33 cellular contexts compared by ENCODE assay signal in genomic region chr20:58235010-58235409, GRCh38. TPM values are rescaled to one million over a fixed set of nuclear protein-coding genes. Genes with fewer than 3 reads are reported as not detected.
A peak's percentile ranks its signal among the peaks of the same experiment; 100 is the strongest.
DNase-seq lines count a peak whose midpoint lies in the region; ATAC-seq and TF ChIP-seq lines count a peak whose summit lies in the region.
"Had no signal": no experiment of that assay in that cellular context is flagged by ENCODE, and none has a peak within 500 bp of the region (broad histone marks: within the 10 kb centered on the region; RNA-seq: fewer than 3 reads in every experiment).

No MANE protein-coding gene starts in this region.

- intact Hi-C loops in colonic mucosa (cut with DNase I), result loop anchor here (5.0 to 10.0 kb wide), 2 partner anchors 212 to 620 kb away; partner anchors contain the start of genes GNAS and GNAS-AS1

- H3K9me3 ChIP-seq in BE2C (no peaks in the 10 kb centered on the region), colonic mucosa (no peaks in the 10 kb centered on the region), T-helper 17 cell (ENCODE audit: control insufficient read depth, low read length, poor library complexity, severe bottlenecking) (no peaks in the 10 kb centered on the region)
- H3K9me3 ChIP-seq: esophagus squamous epithelium, heart right ventricle, lower lobe of right lung, ovary, upper lobe of left lung had no signal

- H3K27me3 Mint-ChIP-seq in T-helper 17 cell, result peaks cover 8% of the 10 kb centered on the region

- H3K4me3 ChIP-seq in BE2C (ENCODE audit: low read depth, low read length) (peak overlapping the region; percentile 33), colonic mucosa (no peak overlapping the region)
- H3K4me3 ChIP-seq: esophagus squamous epithelium, heart right ventricle, lower lobe of right lung, ovary, skin epidermis, upper lobe of left lung had no signal

- H3K27me3 ChIP-seq in BE2C (no peaks in the 10 kb centered on the region), colonic mucosa (no peaks in the 10 kb centered on the region)
- H3K27me3 ChIP-seq: ovary, upper lobe of left lung had no signal

- no peak overlapping the region for H3K4me3 Mint-ChIP-seq in T-helper 17 cell
- H3K4me3 Mint-ChIP-seq: activated B cell treated with CpG ODN at 0.5 μM for 24 hours; dendritic cell treated with granulocyte-macrophage colony-stimulating factor and Interleukin-4, amounts not matched to agents 40 ng/mL and 50 ng/mL, for 4 days had no signal

- no peak overlapping the region for H3K27ac ChIP-seq in colonic mucosa
- H3K27ac ChIP-seq: 22Rv1, esophagus squamous epithelium, heart right ventricle, lower lobe of right lung, ovary, skin epidermis, upper lobe of left lung had no signal

- peaks cover 5% of the 10 kb centered on the region for H3K4me1 Mint-ChIP-seq in T-helper 17 cell

- H3K9ac ChIP-seq in colonic mucosa (ENCODE audit: low read depth in 2 of 2, low read length in 2 of 2), result no peak overlapping the region

- TF ChIP-seq CTCF in BE2C (IDR thresholded peaks at IDR 0.05; ENCODE audit: low read depth, low read length) (no peak), colonic mucosa (IDR thresholded peaks at IDR 0.05) (no peak)

- no peak overlapping the region for H3K27ac Mint-ChIP-seq in T-helper 17 cell
- H3K27ac Mint-ChIP-seq: activated B cell treated with CpG ODN at 0.5 μM for 24 hours; dendritic cell treated with granulocyte-macrophage colony-stimulating factor and Interleukin-4, amounts not matched to agents 40 ng/mL and 50 ng/mL, for 4 days; nephron had no signal

- peaks cover 2% of the 10 kb centered on the region for H3K36me3 Mint-ChIP-seq in T-helper 17 cell (ENCODE audit: low read depth)

- no peaks in the 10 kb centered on the region for H3K36me3 ChIP-seq in BE2C
- H3K36me3 ChIP-seq in colonic mucosa, result peaks cover 5% of the 10 kb centered on the region
- H3K36me3 ChIP-seq: ovary had no signal

- peak; percentile 16 for DNase-seq in NCI-H2171 treated with DMSO at 0.1 percent for 48 hours (lab: John Stamatoyannopoulos, UW)
- DNase-seq in NCI-H2171 (lab: John Stamatoyannopoulos, UW), result no peak
- DNase-seq in BE2C, result no peak
- DNase-seq in OCI-M1 (lab: John Stamatoyannopoulos, UW), result peak; percentile 20
- DNase-seq in colonic mucosa, result peak; percentile 13
- no peak for DNase-seq in T-helper 17 cell
- DNase-seq: activated B cell treated with CpG ODN at 0.5 μM for 24 hours; central memory CD4-positive, alpha-beta T cell; esophagus squamous epithelium; foreskin melanocyte; GOT3; heart right ventricle; Karpas-422; kidney glomerular epithelial cell; lower lobe of right lung; MV-4-11; NCI-H146; NCI-H524; ovary; SHP77; stimulated activated CD4-positive, alpha-beta T cell treated with anti-CD3 and anti-CD28 coated beads, Interleukin-2, amount 100 ng/mL, for 24 hours; substantia nigra; upper lobe of left lung had no signal

- ATAC-seq in GM19452 (IDR thresholded peaks at IDR 0.05; ENCODE audit: unreplicated experiment) (no peak), GM21529 (IDR thresholded peaks at IDR 0.05; ENCODE audit: unreplicated experiment) (no peak), T-helper 17 cell (no peak)
- ATAC-seq: heart right ventricle, lower lobe of right lung, Panc1 had no signal

- H3K4me1 ChIP-seq in BE2C, result peaks cover 9% of the 10 kb centered on the region
- H3K4me1 ChIP-seq in colonic mucosa, result no peaks in the 10 kb centered on the region

RNA-seq across cellular contexts. Expression of gene ANKRD60, which starts 6.6 kb away (rescaled TPM):
- not detected for polyA plus RNA-seq in BE2C (2012; ENCODE audit: insufficient read depth, insufficient read length, low read depth)
- total RNA-seq in colonic mucosa (not detected), T-helper 17 cell (not detected)
- total RNA-seq: activated B cell treated with CpG ODN at 0.5 μM for 24 hours, esophagus squamous epithelium, heart right ventricle, lower lobe of right lung, mononuclear cell, ovary, renal cortical epithelial cell, upper lobe of left lung had no signal
- polyA plus RNA-seq: CD14-positive monocyte, heart right ventricle, ovary had no signal

Comparison
In these comparisons a context has a peak if more than half of its experiments do, and no peak if none do; other contexts are left out.
1. DNase-seq: peak in NCI-H2171 treated with DMSO at 0.1 percent for 48 hours (single experiment), OCI-M1 (single experiment) and colonic mucosa (single experiment); none in NCI-H2171 (single experiment), BE2C (single experiment) and T-helper 17 cell (0 of 3).